16 cellular contexts compared by ENCODE assay signal in genomic region chr18:50080932-50081560, GRCh38.
A peak's percentile ranks its signal among the peaks of the same experiment; 100 is the strongest.
DNase-seq lines count a peak whose midpoint lies in the region; ATAC-seq and TF ChIP-seq lines count a peak whose summit lies in the region.
"Had no signal": no experiment of that assay in that cellular context is flagged by ENCODE, and none has a peak within 500 bp of the region (broad histone marks: within the 10 kb centered on the region; RNA-seq: fewer than 3 reads in every experiment).

No MANE protein-coding gene starts in this region.

- no peak overlapping the region for H3K4me2 ChIP-seq in hepatocyte

- WGBS in hepatocyte (ENCODE audit: low lambda C conversion rate, missing lambda C conversion rate) = 62% methylated on average over 2 of the region's 2 CpGs
- WGBS in stomach, 5 donors = 43 to 48% (median 47%) methylated on average over 2 of the region's 2 CpGs

- no peaks in the 10 kb centered on the region for H3K9me3 ChIP-seq in RWPE2 (ENCODE audit: severe bottlenecking)
- no peaks in the 10 kb centered on the region for H3K9me3 ChIP-seq in hepatocyte (ENCODE audit: low read depth)
- no peaks in the 10 kb centered on the region for H3K9me3 ChIP-seq in stomach
- H3K9me3 ChIP-seq: Peyer's patch, upper lobe of left lung had no signal

- ATAC-seq in RWPE2 (ENCODE audit: low read depth) = peak; percentile 97
- ATAC-seq: sciatic nerve had no signal

- H3K79me2 ChIP-seq in hepatocyte = peaks cover 48% of the 10 kb centered on the region

- DNase-seq in HT1080 (ENCODE audit: low read depth) = peak; percentile 90
- no peak for DNase-seq in RWPE2 (ENCODE audit: low spot score)
- peak; percentile 46 for DNase-seq in hepatocyte (ENCODE audit: low spot score)
- DNase-seq in stomach = no peak
- DNase-seq in HuH-7.5 (ENCODE audit: low spot score) = no peak
- DNase-seq in UCSD-AML1 (lab: John Stamatoyannopoulos, UW; ENCODE audit: unreplicated experiment) = no peak
- no peak for DNase-seq in cerebellar nuclear complex (lab: John Stamatoyannopoulos, UW)
- DNase-seq: activated CD8-positive, alpha-beta memory T cell treated with anti-CD3 and anti-CD28 coated beads for 24 hours; activated gamma-delta T cell; brain microvascular endothelial cell; effector CD4-positive, alpha-beta T cell; IMR-90; Peyer's patch; stimulated activated CD4-positive, alpha-beta T cell treated with anti-CD3 and anti-CD28 coated beads, Interleukin-4, amount 100 ng/mL, for 1 hour; upper lobe of left lung had no signal

- no peaks in the 10 kb centered on the region for H4K20me1 ChIP-seq in hepatocyte (ENCODE audit: insufficient read depth, poor library complexity, severe bottlenecking)

- H3K36me3 ChIP-seq in RWPE2 (ENCODE audit: low read depth) = no peaks in the 10 kb centered on the region
- no peaks in the 10 kb centered on the region for H3K36me3 ChIP-seq in hepatocyte (replicated peaks; ENCODE audit: insufficient read depth, low read depth)
- H3K36me3 ChIP-seq in stomach = no peaks in the 10 kb centered on the region
- H3K36me3 ChIP-seq: brain microvascular endothelial cell, Peyer's patch, upper lobe of left lung had no signal

- TF ChIP-seq CTCF in RWPE2 (IDR thresholded peaks at IDR 0.05; ENCODE audit: poor library complexity, severe bottlenecking) (no peak), hepatocyte (IDR thresholded peaks at IDR 0.05; ENCODE audit: poor library complexity) (no peak), stomach (IDR thresholded peaks at IDR 0.05) (no peak)

- H3K27me3 ChIP-seq in RWPE2 (ENCODE audit: insufficient read depth, poor library complexity, severe bottlenecking) (no peaks in the 10 kb centered on the region), hepatocyte (no peaks in the 10 kb centered on the region), stomach (no peaks in the 10 kb centered on the region)
- H3K27me3 ChIP-seq: brain microvascular endothelial cell, Peyer's patch, upper lobe of left lung had no signal

- TF ChIP-seq EP300 in stomach (IDR thresholded peaks at IDR 0.05) = no peak

- H3K27ac ChIP-seq in RWPE2 (ENCODE audit: poor library complexity, severe bottlenecking) (peak overlapping the region; percentile 34), hepatocyte (peak overlapping the region; percentile 69), stomach (peak overlapping the region in 3 of 5 donors; percentile 56 to 80 (median 58))
- H3K27ac ChIP-seq: brain microvascular endothelial cell, Peyer's patch, upper lobe of left lung had no signal

- no peaks in the 10 kb centered on the region for H3K9me2 ChIP-seq in hepatocyte (replicated peaks; ENCODE audit: insufficient read depth)

- intact Hi-C loops in stomach (cut with DNase I; ENCODE audit: low total_unique reads) = no loop called here

- TF ChIP-seq POLR2A in stomach (IDR thresholded peaks at IDR 0.05) = no peak

- peaks cover 17% of the 10 kb centered on the region for H3K4me1 ChIP-seq in RWPE2 (ENCODE audit: insufficient read depth, poor library complexity, severe bottlenecking)
- peaks cover 4% of the 10 kb centered on the region for H3K4me1 ChIP-seq in hepatocyte (ENCODE audit: insufficient read depth)
- peaks cover 0 to 17% (median 3%) of the 10 kb centered on the region in 4 donors for H3K4me1 ChIP-seq in stomach
- H3K4me1 ChIP-seq: Peyer's patch had no signal

- H2AFZ ChIP-seq in hepatocyte = no peak overlapping the region

- H3K4me3 ChIP-seq in RWPE2 (ENCODE audit: severe bottlenecking) (no peak overlapping the region), hepatocyte (no peak overlapping the region), stomach (no peak overlapping the region)
- H3K4me3 ChIP-seq: Peyer's patch, upper lobe of left lung had no signal

Comparison
In these comparisons a context has a peak if more than half of its experiments do, and no peak if none do; other contexts are left out.
1. DNase-seq: peak in HT1080 (single experiment) and hepatocyte (single experiment); none in RWPE2 (single experiment), stomach (single experiment), HuH-7.5 (single experiment), UCSD-AML1 (single experiment) and cerebellar nuclear complex (0 of 2).
2. Peak in every context shown above with its lines, with median percentiles within 50 percentile points of each other: H3K27ac ChIP-seq.